In the genomic region with DNA sequence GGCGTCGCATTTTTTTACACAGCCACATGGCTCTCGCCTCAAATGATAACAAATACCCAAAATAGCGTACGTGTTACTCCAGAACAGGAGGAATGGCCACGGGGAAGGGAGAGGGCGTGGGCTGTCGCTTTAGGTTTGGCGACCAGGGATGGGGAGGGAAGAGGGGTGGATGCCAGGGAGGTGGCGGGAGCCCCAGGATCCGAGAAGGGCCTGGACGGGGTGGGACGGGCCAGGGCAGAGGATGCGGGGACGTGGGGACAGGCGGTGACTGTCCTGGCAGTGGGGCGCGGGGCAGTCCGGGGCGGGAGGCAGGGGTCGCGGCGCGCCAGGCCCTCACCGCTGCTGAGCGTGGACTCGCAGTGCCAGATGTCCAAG, we compare ENCODE assay signal across 9 cellular contexts. TPM values are rescaled to one million over a fixed set of nuclear protein-coding genes. Genes with fewer than 3 reads are reported as not detected.
A peak's percentile ranks its signal among the peaks of the same experiment; 100 is the strongest.
DNase-seq lines count a peak whose midpoint lies in the region; FAIRE-seq and TF ChIP-seq lines count a peak whose summit lies in the region.
"Had no signal": no experiment of that assay in that cellular context is flagged by ENCODE, and none has a peak within 500 bp of the region (broad histone marks: within the 10 kb centered on the region; RNA-seq: fewer than 3 reads in every experiment).

No MANE protein-coding gene starts in this region.

- no peak for TF ChIP-seq POLR2A in H54 (IDR thresholded peaks at IDR 0.05; ENCODE audit: low read depth, low read length)

- H3K4me1 ChIP-seq in BE2C (no peaks in the 10 kb centered on the region), SJSA1 (replicated peaks) (no peaks in the 10 kb centered on the region; the same call in 1 of the 2 replicates), osteoblast (ENCODE audit: insufficient read depth, low read length) (peaks cover 4% of the 10 kb centered on the region)

- TF ChIP-seq CTCF in BE2C (IDR thresholded peaks at IDR 0.05; ENCODE audit: low read depth, low read length) (no peak), fibroblast of villous mesenchyme (IDR thresholded peaks at IDR 0.05; ENCODE audit: insufficient read depth, low read depth, low read length) (no peak), osteoblast (IDR thresholded peaks at IDR 0.05; ENCODE audit: extremely low read depth, low read depth, low read length) (no peak)

- peak overlapping the region; percentile 75 for H3K4me2 ChIP-seq in osteoblast (ENCODE audit: insufficient read depth, low read length)

- H3K79me2 ChIP-seq in osteoblast (ENCODE audit: insufficient read depth, low read length): peaks cover 52% of the 10 kb centered on the region

- H3K36me3 ChIP-seq in BE2C (no peaks in the 10 kb centered on the region), SJSA1 (no peaks in the 10 kb centered on the region), osteoblast (ENCODE audit: insufficient read depth, low read length) (no peaks in the 10 kb centered on the region)

- H3K27me3 ChIP-seq in BE2C (peaks cover 27% of the 10 kb centered on the region), SJSA1 (replicated peaks) (no peaks in the 10 kb centered on the region), osteoblast (ENCODE audit: insufficient read depth, low read length) (no peaks in the 10 kb centered on the region)

- DNase-seq in BE2C (no peak), SJSA1 (ENCODE audit: low read depth in 1 of 2, low spot score in 2 of 2) (no peak), fibroblast of villous mesenchyme (ENCODE audit: low read depth) (no peak), osteoblast (ENCODE audit: insufficient read length, low spot score, missing footprints) (no peak), NOMO-1 treated with DMSO at 0.1 percent for 48 hours (lab: John Stamatoyannopoulos, UW; ENCODE audit: unreplicated experiment) (no peak), HuH-7.5 (ENCODE audit: low spot score) (no peak), AG08396 (ENCODE audit: low spot score) (no peak), H54 (ENCODE audit: insufficient read length, low spot score) (no peak)
- DNase-seq: activated CD8-positive, alpha-beta memory T cell treated with anti-CD3 and anti-CD28 coated beads for 24 hours had no signal

- H4K20me1 ChIP-seq in osteoblast (ENCODE audit: insufficient read depth, low read length): no peaks in the 10 kb centered on the region

- H3K4me3 ChIP-seq in BE2C (ENCODE audit: low read depth, low read length) (peak overlapping the region; percentile 20), SJSA1 (peak overlapping the region; percentile 78), fibroblast of villous mesenchyme (ENCODE audit: low read depth, low read length) (peak overlapping the region; percentile 57), osteoblast (ENCODE audit: insufficient read depth, low read length) (peak overlapping the region; percentile 78)

- 0 out of 2 replicates have a peak overlapping the region, but pooled peaks have one; percentile 43 for H3K27ac ChIP-seq in SJSA1
- H3K27ac ChIP-seq in osteoblast (ENCODE audit: low read depth, low read length): peak overlapping the region; percentile 72

- H3K9me3 ChIP-seq in BE2C (no peaks in the 10 kb centered on the region), SJSA1 (replicated peaks) (no peaks in the 10 kb centered on the region), osteoblast (ENCODE audit: low read depth, low read length) (no peaks in the 10 kb centered on the region)

- H2AFZ ChIP-seq in osteoblast (ENCODE audit: low read length): peak overlapping the region; percentile 25

- no peak for FAIRE-seq in H54 (lab: Jason Lieb, UNC)

RNA-seq across cellular contexts. Expression of gene TMEM47, which starts 0.6 kb away (rescaled TPM):
- not detected for polyA plus RNA-seq in BE2C (2012; ENCODE audit: insufficient read depth, insufficient read length, low read depth)
- 46.1 and 59.6 TPM in 2 replicates for total RNA-seq in SJSA1 (2014; rRNA removed; shearing (Covaris generic))
- total RNA-seq in fibroblast of villous mesenchyme (32.2 and 62.6 TPM in 2 replicates), osteoblast (85.7 and 111 TPM in 2 replicates)

Comparison
In these comparisons a context has a peak if more than half of its experiments do, and no peak if none do; other contexts are left out.
1. H3K4me3 ChIP-seq: peak in every context shown above with its lines; median percentile 78 in SJSA1; 78 in osteoblast; 57 in fibroblast of villous mesenchyme; 20 in BE2C.